Comparison of ENCODE assay signal across 1 cellular context in the genomic region with DNA sequence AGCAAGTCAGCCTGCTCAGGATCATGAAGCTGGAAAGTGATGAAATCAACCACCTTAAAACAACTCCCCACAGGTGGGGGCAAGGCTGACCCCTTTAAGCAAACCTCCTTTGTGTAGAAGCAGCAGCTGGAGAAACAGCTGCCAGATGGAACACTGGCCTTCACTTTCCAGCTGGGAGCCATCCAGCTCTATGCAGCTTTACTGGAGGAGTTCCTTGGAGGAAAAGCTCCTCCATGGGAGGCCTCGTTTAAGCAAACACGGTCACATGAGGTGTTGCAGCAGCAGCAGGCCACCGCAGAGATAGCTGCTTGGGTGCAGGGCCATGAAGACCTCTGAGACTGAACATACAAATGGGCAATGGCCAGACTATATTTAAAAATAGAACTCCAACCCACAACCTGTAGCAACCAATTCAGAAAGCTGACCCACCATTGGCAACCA.
TF ChIP-seq lines count a peak whose summit lies in the region.

No MANE protein-coding gene starts in this region.

TF ChIP-seq in K562, 482 proteins besides CTCF, POLR2A, EP300 and RAD21 (continued from another document and continues in another):
- TF ChIP-seq, protein P1, sequence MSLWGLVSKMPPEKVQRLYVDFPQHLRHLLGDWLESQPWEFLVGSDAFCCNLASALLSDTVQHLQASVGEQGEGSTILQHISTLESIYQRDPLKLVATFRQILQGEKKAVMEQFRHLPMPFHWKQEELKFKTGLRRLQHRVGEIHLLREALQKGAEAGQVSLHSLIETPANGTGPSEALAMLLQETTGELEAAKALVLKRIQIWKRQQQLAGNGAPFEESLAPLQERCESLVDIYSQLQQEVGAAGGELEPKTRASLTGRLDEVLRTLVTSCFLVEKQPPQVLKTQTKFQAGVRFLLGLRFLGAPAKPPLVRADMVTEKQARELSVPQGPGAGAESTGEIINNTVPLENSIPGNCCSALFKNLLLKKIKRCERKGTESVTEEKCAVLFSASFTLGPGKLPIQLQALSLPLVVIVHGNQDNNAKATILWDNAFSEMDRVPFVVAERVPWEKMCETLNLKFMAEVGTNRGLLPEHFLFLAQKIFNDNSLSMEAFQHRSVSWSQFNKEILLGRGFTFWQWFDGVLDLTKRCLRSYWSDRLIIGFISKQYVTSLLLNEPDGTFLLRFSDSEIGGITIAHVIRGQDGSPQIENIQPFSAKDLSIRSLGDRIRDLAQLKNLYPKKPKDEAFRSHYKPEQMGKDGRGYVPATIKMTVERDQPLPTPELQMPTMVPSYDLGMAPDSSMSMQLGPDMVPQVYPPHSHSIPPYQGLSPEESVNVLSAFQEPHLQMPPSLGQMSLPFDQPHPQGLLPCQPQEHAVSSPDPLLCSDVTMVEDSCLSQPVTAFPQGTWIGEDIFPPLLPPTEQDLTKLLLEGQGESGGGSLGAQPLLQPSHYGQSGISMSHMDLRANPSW (CRISPR knock-in tag; IDR thresholded peaks at IDR 0.05): no peak
- TF ChIP-seq, protein P2, sequence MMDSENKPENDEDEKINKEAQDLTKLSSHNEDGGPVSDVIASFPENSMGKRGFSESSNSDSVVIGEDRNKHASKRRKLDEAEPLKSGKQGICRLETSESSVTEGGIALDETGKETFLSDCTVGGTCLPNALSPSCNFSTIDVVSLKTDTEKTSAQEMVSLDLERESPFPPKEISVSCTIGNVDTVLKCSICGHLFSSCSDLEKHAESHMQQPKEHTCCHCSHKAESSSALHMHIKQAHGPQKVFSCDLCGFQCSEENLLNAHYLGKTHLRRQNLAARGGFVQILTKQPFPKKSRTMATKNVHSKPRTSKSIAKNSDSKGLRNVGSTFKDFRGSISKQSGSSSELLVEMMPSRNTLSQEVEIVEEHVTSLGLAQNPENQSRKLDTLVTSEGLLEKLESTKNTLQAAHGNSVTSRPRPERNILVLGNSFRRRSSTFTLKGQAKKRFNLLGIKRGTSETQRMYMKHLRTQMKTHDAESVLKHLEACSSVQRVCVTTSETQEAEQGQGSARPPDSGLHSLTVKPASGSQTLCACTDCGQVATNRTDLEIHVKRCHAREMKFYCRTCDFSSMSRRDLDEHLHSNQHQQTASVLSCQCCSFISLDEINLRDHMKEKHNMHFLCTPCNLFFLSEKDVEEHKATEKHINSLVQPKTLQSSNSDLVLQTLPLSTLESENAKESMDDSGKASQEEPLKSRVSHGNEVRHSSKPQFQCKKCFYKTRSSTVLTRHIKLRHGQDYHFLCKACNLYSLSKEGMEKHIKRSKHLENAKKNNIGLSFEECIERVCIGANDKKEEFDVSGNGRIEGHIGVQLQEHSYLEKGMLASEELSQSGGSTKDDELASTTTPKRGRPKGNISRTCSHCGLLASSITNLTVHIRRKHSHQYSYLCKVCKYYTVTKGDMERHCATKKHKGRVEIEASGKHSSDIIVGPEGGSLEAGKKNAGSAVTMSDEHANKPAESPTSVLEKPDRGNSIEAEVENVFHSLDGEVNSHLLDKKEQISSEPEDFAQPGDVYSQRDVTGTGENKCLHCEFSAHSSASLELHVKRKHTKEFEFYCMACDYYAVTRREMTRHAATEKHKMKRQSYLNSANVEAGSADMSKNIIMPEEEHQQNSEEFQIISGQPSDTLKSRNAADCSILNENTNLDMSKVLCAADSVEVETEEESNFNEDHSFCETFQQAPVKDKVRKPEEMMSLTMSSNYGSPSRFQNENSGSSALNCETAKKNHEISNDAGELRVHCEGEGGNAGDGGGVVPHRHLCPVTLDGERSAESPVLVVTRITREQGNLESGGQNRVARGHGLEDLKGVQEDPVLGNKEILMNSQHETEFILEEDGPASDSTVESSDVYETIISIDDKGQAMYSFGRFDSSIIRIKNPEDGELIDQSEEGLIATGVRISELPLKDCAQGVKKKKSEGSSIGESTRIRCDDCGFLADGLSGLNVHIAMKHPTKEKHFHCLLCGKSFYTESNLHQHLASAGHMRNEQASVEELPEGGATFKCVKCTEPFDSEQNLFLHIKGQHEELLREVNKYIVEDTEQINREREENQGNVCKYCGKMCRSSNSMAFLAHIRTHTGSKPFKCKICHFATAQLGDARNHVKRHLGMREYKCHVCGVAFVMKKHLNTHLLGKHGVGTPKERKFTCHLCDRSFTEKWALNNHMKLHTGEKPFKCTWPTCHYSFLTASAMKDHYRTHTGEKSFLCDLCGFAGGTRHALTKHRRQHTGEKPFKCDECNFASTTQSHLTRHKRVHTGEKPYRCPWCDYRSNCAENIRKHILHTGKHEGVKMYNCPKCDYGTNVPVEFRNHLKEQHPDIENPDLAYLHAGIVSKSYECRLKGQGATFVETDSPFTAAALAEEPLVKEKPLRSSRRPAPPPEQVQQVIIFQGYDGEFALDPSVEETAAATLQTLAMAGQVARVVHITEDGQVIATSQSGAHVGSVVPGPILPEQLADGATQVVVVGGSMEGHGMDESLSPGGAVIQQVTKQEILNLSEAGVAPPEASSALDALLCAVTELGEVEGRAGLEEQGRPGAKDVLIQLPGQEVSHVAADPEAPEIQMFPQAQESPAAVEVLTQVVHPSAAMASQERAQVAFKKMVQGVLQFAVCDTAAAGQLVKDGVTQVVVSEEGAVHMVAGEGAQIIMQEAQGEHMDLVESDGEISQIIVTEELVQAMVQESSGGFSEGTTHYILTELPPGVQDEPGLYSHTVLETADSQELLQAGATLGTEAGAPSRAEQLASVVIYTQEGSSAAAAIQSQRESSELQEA (IDR thresholded peaks at IDR 0.05; ENCODE audit: low read depth): no peak
- TF ChIP-seq, protein P3, sequence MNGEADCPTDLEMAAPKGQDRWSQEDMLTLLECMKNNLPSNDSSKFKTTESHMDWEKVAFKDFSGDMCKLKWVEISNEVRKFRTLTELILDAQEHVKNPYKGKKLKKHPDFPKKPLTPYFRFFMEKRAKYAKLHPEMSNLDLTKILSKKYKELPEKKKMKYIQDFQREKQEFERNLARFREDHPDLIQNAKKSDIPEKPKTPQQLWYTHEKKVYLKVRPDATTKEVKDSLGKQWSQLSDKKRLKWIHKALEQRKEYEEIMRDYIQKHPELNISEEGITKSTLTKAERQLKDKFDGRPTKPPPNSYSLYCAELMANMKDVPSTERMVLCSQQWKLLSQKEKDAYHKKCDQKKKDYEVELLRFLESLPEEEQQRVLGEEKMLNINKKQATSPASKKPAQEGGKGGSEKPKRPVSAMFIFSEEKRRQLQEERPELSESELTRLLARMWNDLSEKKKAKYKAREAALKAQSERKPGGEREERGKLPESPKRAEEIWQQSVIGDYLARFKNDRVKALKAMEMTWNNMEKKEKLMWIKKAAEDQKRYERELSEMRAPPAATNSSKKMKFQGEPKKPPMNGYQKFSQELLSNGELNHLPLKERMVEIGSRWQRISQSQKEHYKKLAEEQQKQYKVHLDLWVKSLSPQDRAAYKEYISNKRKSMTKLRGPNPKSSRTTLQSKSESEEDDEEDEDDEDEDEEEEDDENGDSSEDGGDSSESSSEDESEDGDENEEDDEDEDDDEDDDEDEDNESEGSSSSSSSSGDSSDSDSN (IDR thresholded peaks at IDR 0.05; ENCODE audit: borderline replicate concordance in 1 of 2, low read depth in 2 of 2, low read length in 2 of 2): no peak
- TF ChIP-seq PCBP1 (IDR thresholded peaks at IDR 0.05; ENCODE audit: low read depth, low read length, poor library complexity, severe bottlenecking) (no peak), NUFIP1 (IDR thresholded peaks at IDR 0.05; ENCODE audit: partially characterized antibody) (no peak), BHLHE40 (IDR thresholded peaks at IDR 0.05; ENCODE audit: low read length) (peak; percentile 43; the same call in 1 of the 2 replicates), ZNF589 (CRISPR knock-in tag; IDR thresholded peaks at IDR 0.05; ENCODE audit: low read depth) (0 out of 2 replicates have a peak, but pooled peaks have one; percentile 31), FOXA3 (CRISPR knock-in tag; conservative IDR thresholded peaks at IDR 0.05 in 1 of 2, IDR thresholded peaks at IDR 0.05 in 1 of 2) (peak in 1 of 2 experiments; percentile 22; a peak in 1 of 4 replicates), ESRRA (IDR thresholded peaks at IDR 0.05; ENCODE audit: borderline replicate concordance, low read depth) (no peak), STAT5A (IDR thresholded peaks at IDR 0.05; ENCODE audit: borderline replicate concordance, low read length) (no peak), ZNF354B (CRISPR knock-in tag; IDR thresholded peaks at IDR 0.05) (no peak), NR4A1 (CRISPR knock-in tag; IDR thresholded peaks at IDR 0.05) (no peak), NR4A1 (tag; IDR thresholded peaks at IDR 0.05) (peak; percentile 48; the same call in 1 of the 2 replicates), ZNF586 (CRISPR knock-in tag; conservative IDR thresholded peaks at IDR 0.05) (no peak), TBP (optimal IDR thresholded peaks at IDR 0.05; ENCODE audit: low read depth, low read length) (no peak), ARID1B (IDR thresholded peaks at IDR 0.05) (no peak), ZNF780A (CRISPR knock-in tag; IDR thresholded peaks at IDR 0.05) (no peak), KAT8 (IDR thresholded peaks at IDR 0.05; ENCODE audit: low read depth) (no peak), DPF2 (IDR thresholded peaks at IDR 0.05) (no peak)
- TF ChIP-seq, protein P4, sequence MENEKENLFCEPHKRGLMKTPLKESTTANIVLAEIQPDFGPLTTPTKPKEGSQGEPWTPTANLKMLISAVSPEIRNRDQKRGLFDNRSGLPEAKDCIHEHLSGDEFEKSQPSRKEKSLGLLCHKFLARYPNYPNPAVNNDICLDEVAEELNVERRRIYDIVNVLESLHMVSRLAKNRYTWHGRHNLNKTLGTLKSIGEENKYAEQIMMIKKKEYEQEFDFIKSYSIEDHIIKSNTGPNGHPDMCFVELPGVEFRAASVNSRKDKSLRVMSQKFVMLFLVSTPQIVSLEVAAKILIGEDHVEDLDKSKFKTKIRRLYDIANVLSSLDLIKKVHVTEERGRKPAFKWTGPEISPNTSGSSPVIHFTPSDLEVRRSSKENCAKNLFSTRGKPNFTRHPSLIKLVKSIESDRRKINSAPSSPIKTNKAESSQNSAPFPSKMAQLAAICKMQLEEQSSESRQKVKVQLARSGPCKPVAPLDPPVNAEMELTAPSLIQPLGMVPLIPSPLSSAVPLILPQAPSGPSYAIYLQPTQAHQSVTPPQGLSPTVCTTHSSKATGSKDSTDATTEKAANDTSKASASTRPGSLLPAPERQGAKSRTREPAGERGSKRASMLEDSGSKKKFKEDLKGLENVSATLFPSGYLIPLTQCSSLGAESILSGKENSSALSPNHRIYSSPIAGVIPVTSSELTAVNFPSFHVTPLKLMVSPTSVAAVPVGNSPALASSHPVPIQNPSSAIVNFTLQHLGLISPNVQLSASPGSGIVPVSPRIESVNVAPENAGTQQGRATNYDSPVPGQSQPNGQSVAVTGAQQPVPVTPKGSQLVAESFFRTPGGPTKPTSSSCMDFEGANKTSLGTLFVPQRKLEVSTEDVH (IDR thresholded peaks at IDR 0.05; ENCODE audit: low read depth, partially characterized antibody): no peak
- TF ChIP-seq, protein P5, sequence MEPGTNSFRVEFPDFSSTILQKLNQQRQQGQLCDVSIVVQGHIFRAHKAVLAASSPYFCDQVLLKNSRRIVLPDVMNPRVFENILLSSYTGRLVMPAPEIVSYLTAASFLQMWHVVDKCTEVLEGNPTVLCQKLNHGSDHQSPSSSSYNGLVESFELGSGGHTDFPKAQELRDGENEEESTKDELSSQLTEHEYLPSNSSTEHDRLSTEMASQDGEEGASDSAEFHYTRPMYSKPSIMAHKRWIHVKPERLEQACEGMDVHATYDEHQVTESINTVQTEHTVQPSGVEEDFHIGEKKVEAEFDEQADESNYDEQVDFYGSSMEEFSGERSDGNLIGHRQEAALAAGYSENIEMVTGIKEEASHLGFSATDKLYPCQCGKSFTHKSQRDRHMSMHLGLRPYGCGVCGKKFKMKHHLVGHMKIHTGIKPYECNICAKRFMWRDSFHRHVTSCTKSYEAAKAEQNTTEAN (CRISPR knock-in tag; IDR thresholded peaks at IDR 0.05): no peak
- TF ChIP-seq, protein P6, sequence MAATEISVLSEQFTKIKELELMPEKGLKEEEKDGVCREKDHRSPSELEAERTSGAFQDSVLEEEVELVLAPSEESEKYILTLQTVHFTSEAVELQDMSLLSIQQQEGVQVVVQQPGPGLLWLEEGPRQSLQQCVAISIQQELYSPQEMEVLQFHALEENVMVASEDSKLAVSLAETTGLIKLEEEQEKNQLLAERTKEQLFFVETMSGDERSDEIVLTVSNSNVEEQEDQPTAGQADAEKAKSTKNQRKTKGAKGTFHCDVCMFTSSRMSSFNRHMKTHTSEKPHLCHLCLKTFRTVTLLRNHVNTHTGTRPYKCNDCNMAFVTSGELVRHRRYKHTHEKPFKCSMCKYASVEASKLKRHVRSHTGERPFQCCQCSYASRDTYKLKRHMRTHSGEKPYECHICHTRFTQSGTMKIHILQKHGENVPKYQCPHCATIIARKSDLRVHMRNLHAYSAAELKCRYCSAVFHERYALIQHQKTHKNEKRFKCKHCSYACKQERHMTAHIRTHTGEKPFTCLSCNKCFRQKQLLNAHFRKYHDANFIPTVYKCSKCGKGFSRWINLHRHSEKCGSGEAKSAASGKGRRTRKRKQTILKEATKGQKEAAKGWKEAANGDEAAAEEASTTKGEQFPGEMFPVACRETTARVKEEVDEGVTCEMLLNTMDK (IDR thresholded peaks at IDR 0.05; ENCODE audit: borderline replicate concordance, insufficient read depth, low read depth, low read length, poor library complexity, severe bottlenecking): no peak
- TF ChIP-seq, protein P7, sequence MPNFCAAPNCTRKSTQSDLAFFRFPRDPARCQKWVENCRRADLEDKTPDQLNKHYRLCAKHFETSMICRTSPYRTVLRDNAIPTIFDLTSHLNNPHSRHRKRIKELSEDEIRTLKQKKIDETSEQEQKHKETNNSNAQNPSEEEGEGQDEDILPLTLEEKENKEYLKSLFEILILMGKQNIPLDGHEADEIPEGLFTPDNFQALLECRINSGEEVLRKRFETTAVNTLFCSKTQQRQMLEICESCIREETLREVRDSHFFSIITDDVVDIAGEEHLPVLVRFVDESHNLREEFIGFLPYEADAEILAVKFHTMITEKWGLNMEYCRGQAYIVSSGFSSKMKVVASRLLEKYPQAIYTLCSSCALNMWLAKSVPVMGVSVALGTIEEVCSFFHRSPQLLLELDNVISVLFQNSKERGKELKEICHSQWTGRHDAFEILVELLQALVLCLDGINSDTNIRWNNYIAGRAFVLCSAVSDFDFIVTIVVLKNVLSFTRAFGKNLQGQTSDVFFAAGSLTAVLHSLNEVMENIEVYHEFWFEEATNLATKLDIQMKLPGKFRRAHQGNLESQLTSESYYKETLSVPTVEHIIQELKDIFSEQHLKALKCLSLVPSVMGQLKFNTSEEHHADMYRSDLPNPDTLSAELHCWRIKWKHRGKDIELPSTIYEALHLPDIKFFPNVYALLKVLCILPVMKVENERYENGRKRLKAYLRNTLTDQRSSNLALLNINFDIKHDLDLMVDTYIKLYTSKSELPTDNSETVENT (CRISPR knock-in tag; IDR thresholded peaks at IDR 0.05): no peak
- TF ChIP-seq, protein P8, sequence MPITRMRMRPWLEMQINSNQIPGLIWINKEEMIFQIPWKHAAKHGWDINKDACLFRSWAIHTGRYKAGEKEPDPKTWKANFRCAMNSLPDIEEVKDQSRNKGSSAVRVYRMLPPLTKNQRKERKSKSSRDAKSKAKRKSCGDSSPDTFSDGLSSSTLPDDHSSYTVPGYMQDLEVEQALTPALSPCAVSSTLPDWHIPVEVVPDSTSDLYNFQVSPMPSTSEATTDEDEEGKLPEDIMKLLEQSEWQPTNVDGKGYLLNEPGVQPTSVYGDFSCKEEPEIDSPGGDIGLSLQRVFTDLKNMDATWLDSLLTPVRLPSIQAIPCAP (CRISPR knock-in tag; IDR thresholded peaks at IDR 0.05; ENCODE audit: borderline replicate concordance): no peak
- TF ChIP-seq, protein P9, sequence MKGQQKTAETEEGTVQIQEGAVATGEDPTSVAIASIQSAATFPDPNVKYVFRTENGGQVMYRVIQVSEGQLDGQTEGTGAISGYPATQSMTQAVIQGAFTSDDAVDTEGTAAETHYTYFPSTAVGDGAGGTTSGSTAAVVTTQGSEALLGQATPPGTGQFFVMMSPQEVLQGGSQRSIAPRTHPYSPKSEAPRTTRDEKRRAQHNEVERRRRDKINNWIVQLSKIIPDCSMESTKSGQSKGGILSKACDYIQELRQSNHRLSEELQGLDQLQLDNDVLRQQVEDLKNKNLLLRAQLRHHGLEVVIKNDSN (CRISPR knock-in tag; IDR thresholded peaks at IDR 0.05): peak; percentile 55; the same call in 1 of the 2 replicates
